10 cellular contexts compared by ENCODE assay signal in genomic region chr14:68771631-68772030, GRCh38. TPM values are rescaled to one million over a fixed set of nuclear protein-coding genes. Genes with fewer than 3 reads are reported as not detected.
DNase-seq lines count a peak whose midpoint lies in the region; ATAC-seq and TF ChIP-seq lines count a peak whose summit lies in the region.
"Had no signal": no experiment of that assay in that cellular context is flagged by ENCODE, and none has a peak within 500 bp of the region (broad histone marks: within the 10 kb centered on the region; RNA-seq: fewer than 3 reads in every experiment).

No MANE protein-coding gene starts in this region.

- no peak for TF ChIP-seq CTCF in esophagus squamous epithelium (IDR thresholded peaks at IDR 0.05)
- no peak for TF ChIP-seq CTCF in nephron (IDR thresholded peaks at IDR 0.05; ENCODE audit: unreplicated experiment in 3 of 3)

- DNase-seq in CD4-positive, CD25-positive, alpha-beta regulatory T cell = peak in 1 of 3 donors; percentile 60
- no peak for DNase-seq in T-helper 2 cell treated with Interferon-gamma antibody and Interleukin-4, amounts not matched to agents 5 μg/mL and 100 μg/mL, for 36 hours (ENCODE audit: low spot score)
- no peak for DNase-seq in esophagus squamous epithelium (lab: John Stamatoyannopoulos, UW)
- no peak for DNase-seq in NCI-H1436 treated with DMSO at 0.1 percent for 48 hours (lab: John Stamatoyannopoulos, UW)
- no peak for DNase-seq in DMS79 treated with DMSO at 0.1 percent for 48 hours (lab: John Stamatoyannopoulos, UW)
- no peak for DNase-seq in stimulated activated CD8-positive, alpha-beta memory T cell treated with anti-CD3 and anti-CD28 coated beads, Interleukin-4, amount 100 ng/mL, for 48 hours
- DNase-seq: Karpas-422, NCI-H510A had no signal

- H3K9me3 Mint-ChIP-seq in CD4-positive, CD25-positive, alpha-beta regulatory T cell = peaks cover 0 to 2% (median 0%) of the 10 kb centered on the region in 7 donors
- peaks cover 10% of the 10 kb centered on the region for H3K9me3 Mint-ChIP-seq in T-helper 2 cell treated with Interferon-gamma antibody and Interleukin-4, amounts not matched to agents 5 μg/mL and 100 μg/mL, for 36 hours
- peaks cover 4% of the 10 kb centered on the region for H3K9me3 Mint-ChIP-seq in nephron
- peaks cover 11% of the 10 kb centered on the region for H3K9me3 Mint-ChIP-seq in stimulated activated memory B cell treated with anti-CD40 and anti-IgM and Interleukin-4, amounts not matched to agents 10 μg/mL and 1 μg/mL and 100 μg/mL, for 72 hours

- peak overlapping the region; percentile 86 to 94 (median 93) for H3K27ac Mint-ChIP-seq in CD4-positive, CD25-positive, alpha-beta regulatory T cell
- H3K27ac Mint-ChIP-seq in T-helper 2 cell treated with Interferon-gamma antibody and Interleukin-4, amounts not matched to agents 5 μg/mL and 100 μg/mL, for 36 hours = peak overlapping the region; percentile 71
- H3K27ac Mint-ChIP-seq in nephron = peak overlapping the region; percentile 17 to 81 (median 74)
- H3K27ac Mint-ChIP-seq in stimulated activated memory B cell treated with anti-CD40 and anti-IgM and Interleukin-4, amounts not matched to agents 10 μg/mL and 1 μg/mL and 100 μg/mL, for 72 hours = no peak overlapping the region

- H3K9me3 ChIP-seq in CD4-positive, CD25-positive, alpha-beta regulatory T cell (ENCODE audit: control insufficient read depth in 2 of 2, low read length in 2 of 2) = no peaks in the 10 kb centered on the region
- no peaks in the 10 kb centered on the region for H3K9me3 ChIP-seq in esophagus squamous epithelium

- peak overlapping the region in 3 of 4 donors; percentile 50 to 76 (median 67) for H3K4me3 Mint-ChIP-seq in CD4-positive, CD25-positive, alpha-beta regulatory T cell
- peak overlapping the region; percentile 65 for H3K4me3 Mint-ChIP-seq in T-helper 2 cell treated with Interferon-gamma antibody and Interleukin-4, amounts not matched to agents 5 μg/mL and 100 μg/mL, for 36 hours
- H3K4me3 Mint-ChIP-seq in nephron = no peak overlapping the region
- H3K4me3 Mint-ChIP-seq in stimulated activated memory B cell treated with anti-CD40 and anti-IgM and Interleukin-4, amounts not matched to agents 10 μg/mL and 1 μg/mL and 100 μg/mL, for 72 hours = no peak overlapping the region

- H3K36me3 ChIP-seq in CD4-positive, CD25-positive, alpha-beta regulatory T cell (ENCODE audit: control insufficient read depth, insufficient read depth, low read length) = no peaks in the 10 kb centered on the region
- H3K36me3 ChIP-seq in esophagus squamous epithelium = no peaks in the 10 kb centered on the region

- peaks cover 26 to 84% (median 50%) of the 10 kb centered on the region in 4 donors for H3K4me1 Mint-ChIP-seq in CD4-positive, CD25-positive, alpha-beta regulatory T cell
- H3K4me1 Mint-ChIP-seq in T-helper 2 cell treated with Interferon-gamma antibody and Interleukin-4, amounts not matched to agents 5 μg/mL and 100 μg/mL, for 36 hours (ENCODE audit: low read depth) = peaks cover 28% of the 10 kb centered on the region
- peaks cover 21% of the 10 kb centered on the region for H3K4me1 Mint-ChIP-seq in nephron
- H3K4me1 Mint-ChIP-seq in stimulated activated memory B cell treated with anti-CD40 and anti-IgM and Interleukin-4, amounts not matched to agents 10 μg/mL and 1 μg/mL and 100 μg/mL, for 72 hours = peaks cover 17% of the 10 kb centered on the region

- peaks cover 59% of the 10 kb centered on the region for H3K4me1 ChIP-seq in CD4-positive, CD25-positive, alpha-beta regulatory T cell (ENCODE audit: control insufficient read depth, insufficient read depth, low read length, poor library complexity, severe bottlenecking)
- H3K4me1 ChIP-seq in esophagus squamous epithelium = peaks cover 0 to 31% (median 6%) of the 10 kb centered on the region in 3 donors

- H3K4me3 ChIP-seq in CD4-positive, CD25-positive, alpha-beta regulatory T cell (ENCODE audit: low read depth, low read length) = peak overlapping the region; percentile 29
- H3K4me3 ChIP-seq in esophagus squamous epithelium = no peak overlapping the region

- no peaks in the 10 kb centered on the region for H3K27me3 ChIP-seq in CD4-positive, CD25-positive, alpha-beta regulatory T cell (ENCODE audit: control insufficient read depth, insufficient read depth, low read length)
- no peaks in the 10 kb centered on the region for H3K27me3 ChIP-seq in esophagus squamous epithelium

- ATAC-seq in CD4-positive, CD25-positive, alpha-beta regulatory T cell (ENCODE audit: low read depth in 2 of 2) = peak in 1 of 2 donors; percentile 44
- ATAC-seq in stimulated activated memory B cell treated with anti-CD40 and anti-IgM and Interleukin-4, amounts not matched to agents 10 μg/mL and 1 μg/mL and 100 μg/mL, for 72 hours = no peak

- TF ChIP-seq POLR2A in esophagus squamous epithelium (IDR thresholded peaks at IDR 0.05) = no peak

- no peaks in the 10 kb centered on the region for H3K36me3 Mint-ChIP-seq in CD4-positive, CD25-positive, alpha-beta regulatory T cell
- peaks cover 5% of the 10 kb centered on the region for H3K36me3 Mint-ChIP-seq in T-helper 2 cell treated with Interferon-gamma antibody and Interleukin-4, amounts not matched to agents 5 μg/mL and 100 μg/mL, for 36 hours (ENCODE audit: low read depth)
- H3K36me3 Mint-ChIP-seq in nephron (ENCODE audit: low read depth) = peaks cover 3% of the 10 kb centered on the region
- no peaks in the 10 kb centered on the region for H3K36me3 Mint-ChIP-seq in stimulated activated memory B cell treated with anti-CD40 and anti-IgM and Interleukin-4, amounts not matched to agents 10 μg/mL and 1 μg/mL and 100 μg/mL, for 72 hours

- intact Hi-C loops in esophagus squamous epithelium (cut with DNase I) = loop anchor here (10.0 kb wide), 1 partner anchor 57 kb away; no protein-coding TSS in a partner anchor

- H3K27ac ChIP-seq in CD4-positive, CD25-positive, alpha-beta regulatory T cell (ENCODE audit: insufficient read depth, low read length, poor library complexity, severe bottlenecking) = peak overlapping the region; percentile 82
- H3K27ac ChIP-seq in esophagus squamous epithelium = peak overlapping the region; percentile 1 to 81 (median 55)

- WGBS in esophagus squamous epithelium, 2 donors = 43 to 54% methylated on average over 3 to 4 of the region's 10 CpGs

- no peaks in the 10 kb centered on the region for H3K27me3 Mint-ChIP-seq in CD4-positive, CD25-positive, alpha-beta regulatory T cell
- H3K27me3 Mint-ChIP-seq in T-helper 2 cell treated with Interferon-gamma antibody and Interleukin-4, amounts not matched to agents 5 μg/mL and 100 μg/mL, for 36 hours (ENCODE audit: low read depth) = no peaks in the 10 kb centered on the region
- H3K27me3 Mint-ChIP-seq in nephron (ENCODE audit: low read depth) = peaks cover 6% of the 10 kb centered on the region
- no peaks in the 10 kb centered on the region for H3K27me3 Mint-ChIP-seq in stimulated activated memory B cell treated with anti-CD40 and anti-IgM and Interleukin-4, amounts not matched to agents 10 μg/mL and 1 μg/mL and 100 μg/mL, for 72 hours

RNA-seq across cellular contexts. Expression of gene ZFP36L1, which starts 21.2 kb away (rescaled TPM):
- total RNA-seq in CD4-positive, CD25-positive, alpha-beta regulatory T cell = 200 TPM
- 100 to 1,000 TPM in 2 of 4 donors, 10 to 100 TPM in 2; 78.5 to 116 (median 105) TPM for polyA plus RNA-seq in CD4-positive, CD25-positive, alpha-beta regulatory T cell
- 100 to 1,000 TPM in 3 of 4 donors, 10 to 100 TPM in 1; 75.4 to 364 (median 152) TPM for total RNA-seq in esophagus squamous epithelium

Comparison
In these comparisons a context has a peak if more than half of its experiments do, and no peak if none do; other contexts are left out.
1. H3K4me3 Mint-ChIP-seq: peak in CD4-positive, CD25-positive, alpha-beta regulatory T cell (3 of 4) and T-helper 2 cell treated with Interferon-gamma antibody and Interleukin-4, amounts not matched to agents 5 μg/mL and 100 μg/mL, for 36 hours (single experiment); none in nephron (0 of 3) and stimulated activated memory B cell treated with anti-CD40 and anti-IgM and Interleukin-4, amounts not matched to agents 10 μg/mL and 1 μg/mL and 100 μg/mL, for 72 hours (single experiment).